In genomic region chr7:103855671-103856070, GRCh38 we compare ENCODE assay signal across 22 cellular contexts.
"Had no signal": no experiment of that assay in that cellular context is flagged by ENCODE, and none has a peak within 500 bp of the region (broad histone marks: within the 10 kb centered on the region; RNA-seq: fewer than 3 reads in every experiment).

No MANE protein-coding gene starts in this region.

- H3K4me3 ChIP-seq: colonic mucosa, esophagus squamous epithelium, gastrocnemius medialis, heart right ventricle, left lung, lower lobe of right lung, mucosa of descending colon had no signal

- H3K27ac ChIP-seq: colonic mucosa, epithelial cell of prostate, esophagus squamous epithelium, gastrocnemius medialis, heart right ventricle, left lung, lower lobe of right lung had no signal

- DNase-seq: colonic mucosa; cortex of kidney; effector CD8-positive, alpha-beta T cell; effector memory CD8-positive, alpha-beta T cell; endodermal cell; erythroblast; esophagus squamous epithelium; foreskin fibroblast; foreskin melanocyte; gastrocnemius medialis; glutamatergic neuron; head of caudate nucleus; heart right ventricle; hippocampal formation; left lung; left ventricle myocardium superior; lower lobe of right lung; mesenchymal stem cell; mucosa of descending colon; naive B cell had no signal

- ATAC-seq: effector memory CD8-positive, alpha-beta T cell; esophagus mucosa; gastrocnemius medialis; heart right ventricle; left lung; left ventricle myocardium superior; lower lobe of right lung; mucosa of descending colon had no signal

- H3K36me3 ChIP-seq: colonic mucosa, esophagus squamous epithelium, gastrocnemius medialis, heart right ventricle, left lung, lower lobe of right lung had no signal

- H3K9me3 ChIP-seq: colonic mucosa, esophagus squamous epithelium, gastrocnemius medialis, lower lobe of right lung, mucosa of descending colon had no signal

- H3K4me1 ChIP-seq: colonic mucosa, esophagus squamous epithelium, gastrocnemius medialis, heart right ventricle, left lung, lower lobe of right lung had no signal

- H3K27me3 ChIP-seq: colonic mucosa, esophagus squamous epithelium, gastrocnemius medialis, heart right ventricle, left lung had no signal
